ENCODE assay signal across 10 cellular contexts in genomic region chr21:40846566-40847411, GRCh38.
DNase-seq lines count a peak whose midpoint lies in the region; ATAC-seq and TF ChIP-seq lines count a peak whose summit lies in the region.
"Had no signal": no experiment of that assay in that cellular context is flagged by ENCODE, and none has a peak within 500 bp of the region (broad histone marks: within the 10 kb centered on the region; RNA-seq: fewer than 3 reads in every experiment).

A gene with protein sequence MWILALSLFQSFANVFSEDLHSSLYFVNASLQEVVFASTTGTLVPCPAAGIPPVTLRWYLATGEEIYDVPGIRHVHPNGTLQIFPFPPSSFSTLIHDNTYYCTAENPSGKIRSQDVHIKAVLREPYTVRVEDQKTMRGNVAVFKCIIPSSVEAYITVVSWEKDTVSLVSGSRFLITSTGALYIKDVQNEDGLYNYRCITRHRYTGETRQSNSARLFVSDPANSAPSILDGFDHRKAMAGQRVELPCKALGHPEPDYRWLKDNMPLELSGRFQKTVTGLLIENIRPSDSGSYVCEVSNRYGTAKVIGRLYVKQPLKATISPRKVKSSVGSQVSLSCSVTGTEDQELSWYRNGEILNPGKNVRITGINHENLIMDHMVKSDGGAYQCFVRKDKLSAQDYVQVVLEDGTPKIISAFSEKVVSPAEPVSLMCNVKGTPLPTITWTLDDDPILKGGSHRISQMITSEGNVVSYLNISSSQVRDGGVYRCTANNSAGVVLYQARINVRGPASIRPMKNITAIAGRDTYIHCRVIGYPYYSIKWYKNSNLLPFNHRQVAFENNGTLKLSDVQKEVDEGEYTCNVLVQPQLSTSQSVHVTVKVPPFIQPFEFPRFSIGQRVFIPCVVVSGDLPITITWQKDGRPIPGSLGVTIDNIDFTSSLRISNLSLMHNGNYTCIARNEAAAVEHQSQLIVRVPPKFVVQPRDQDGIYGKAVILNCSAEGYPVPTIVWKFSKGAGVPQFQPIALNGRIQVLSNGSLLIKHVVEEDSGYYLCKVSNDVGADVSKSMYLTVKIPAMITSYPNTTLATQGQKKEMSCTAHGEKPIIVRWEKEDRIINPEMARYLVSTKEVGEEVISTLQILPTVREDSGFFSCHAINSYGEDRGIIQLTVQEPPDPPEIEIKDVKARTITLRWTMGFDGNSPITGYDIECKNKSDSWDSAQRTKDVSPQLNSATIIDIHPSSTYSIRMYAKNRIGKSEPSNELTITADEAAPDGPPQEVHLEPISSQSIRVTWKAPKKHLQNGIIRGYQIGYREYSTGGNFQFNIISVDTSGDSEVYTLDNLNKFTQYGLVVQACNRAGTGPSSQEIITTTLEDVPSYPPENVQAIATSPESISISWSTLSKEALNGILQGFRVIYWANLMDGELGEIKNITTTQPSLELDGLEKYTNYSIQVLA (N-terminal part only) (minus strand): TSS chr21:40847158. CDS start chr21:40846661, 497 bp downstream.

- peaks cover 5% of the 10 kb centered on the region for H3K4me1 Mint-ChIP-seq in nephron progenitor cell

- no peaks in the 10 kb centered on the region for H3K36me3 Mint-ChIP-seq in nephron progenitor cell (ENCODE audit: low read depth)

- peaks cover 79% of the 10 kb centered on the region for H3K27me3 Mint-ChIP-seq in nephron progenitor cell (ENCODE audit: low read depth, poor library complexity)

- H3K36me3 ChIP-seq in ES-I3 (ENCODE audit: insufficient read depth, low read length): no peaks in the 10 kb centered on the region

- no peaks in the 10 kb centered on the region for H3K9me3 ChIP-seq in ES-I3 (ENCODE audit: control insufficient read depth, insufficient read depth, low read length)

- peak within 1 kb of the TSS; percentile 42 for H3K4me3 ChIP-seq in coronary artery

- H3K27ac ChIP-seq in coronary artery: no peak within 1 kb of the TSS

- H3K9me3 Mint-ChIP-seq in nephron progenitor cell: no peaks in the 10 kb centered on the region

- peak within 1 kb of the TSS; percentile 81 for H3K4me3 Mint-ChIP-seq in nephron progenitor cell

- peak within 1 kb of the TSS; percentile 44; the same call in 1 of the 2 replicates for H3K9ac ChIP-seq in ES-I3 (ENCODE audit: low read depth, low read length)

- DNase-seq in NCI-H2171 (lab: John Stamatoyannopoulos, UW) (peak; percentile 33), coronary artery (ENCODE audit: low spot score) (no peak), nephron progenitor cell (peak; percentile 60), NOMO-1 treated with DMSO at 0.1 percent for 48 hours (lab: John Stamatoyannopoulos, UW; ENCODE audit: unreplicated experiment) (no peak)
- DNase-seq in activated CD4-positive, alpha-beta T cell treated with anti-CD3 and anti-CD28 coated beads for 48 hours: no peak
- DNase-seq in stimulated activated CD4-positive, alpha-beta T cell treated with anti-CD3 and anti-CD28 coated beads, Interleukin-1b, Interleukin-23, amount 100 ng/mL, for 48 hours: no peak
- DNase-seq: cerebellar nuclear complex, small intestine had no signal

- TF ChIP-seq CTCF in coronary artery (IDR thresholded peaks at IDR 0.05) (no peak), nephron progenitor cell (IDR thresholded peaks at IDR 0.05) (no peak)

- H3K27ac Mint-ChIP-seq in nephron progenitor cell: no peak within 1 kb of the TSS

- H3K4me1 ChIP-seq in ES-I3 (ENCODE audit: insufficient read depth, low read length): peaks cover 3% of the 10 kb centered on the region; the same call in 1 of the 2 replicates

- ATAC-seq in GM21381 (IDR thresholded peaks at IDR 0.05; ENCODE audit: unreplicated experiment): no peak

Comparison
In these comparisons a context has a peak if more than half of its experiments do, and no peak if none do; other contexts are left out.
1. DNase-seq: peak in NCI-H2171 (single experiment) and nephron progenitor cell (single experiment); none in coronary artery (single experiment), activated CD4-positive, alpha-beta T cell treated with anti-CD3 and anti-CD28 coated beads for 48 hours (single experiment), NOMO-1 treated with DMSO at 0.1 percent for 48 hours (single experiment) and stimulated activated CD4-positive, alpha-beta T cell treated with anti-CD3 and anti-CD28 coated beads, Interleukin-1b, Interleukin-23, amount 100 ng/mL, for 48 hours (single experiment).